In the genomic region with DNA sequence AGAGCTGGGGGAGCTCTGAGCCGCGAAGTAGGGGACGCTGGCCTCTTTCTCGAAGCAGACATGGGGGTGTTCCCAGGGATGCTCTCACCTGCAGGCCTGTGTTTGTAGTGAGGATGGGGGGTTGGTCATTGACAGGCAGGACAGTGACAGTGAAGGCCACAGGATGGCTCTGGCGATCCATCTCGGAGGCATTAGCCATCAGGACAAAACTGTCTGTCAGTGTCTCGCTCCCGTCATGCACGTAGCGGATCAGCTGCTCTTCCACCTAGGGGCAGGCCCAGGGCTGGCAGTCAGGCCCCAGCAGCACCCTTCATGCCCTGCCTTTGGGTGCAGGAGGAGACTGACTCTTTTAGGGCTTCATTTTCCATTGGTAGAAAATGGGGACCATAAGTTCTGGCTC, we compare ENCODE assay signal across 1 cellular context.
TF ChIP-seq lines count a peak whose summit lies in the region.

No MANE protein-coding gene starts in this region.

TF ChIP-seq in HepG2, 621 proteins besides CTCF, POLR2A, EP300 and RAD21 (continued from another document):
- TF ChIP-seq, protein P1, sequence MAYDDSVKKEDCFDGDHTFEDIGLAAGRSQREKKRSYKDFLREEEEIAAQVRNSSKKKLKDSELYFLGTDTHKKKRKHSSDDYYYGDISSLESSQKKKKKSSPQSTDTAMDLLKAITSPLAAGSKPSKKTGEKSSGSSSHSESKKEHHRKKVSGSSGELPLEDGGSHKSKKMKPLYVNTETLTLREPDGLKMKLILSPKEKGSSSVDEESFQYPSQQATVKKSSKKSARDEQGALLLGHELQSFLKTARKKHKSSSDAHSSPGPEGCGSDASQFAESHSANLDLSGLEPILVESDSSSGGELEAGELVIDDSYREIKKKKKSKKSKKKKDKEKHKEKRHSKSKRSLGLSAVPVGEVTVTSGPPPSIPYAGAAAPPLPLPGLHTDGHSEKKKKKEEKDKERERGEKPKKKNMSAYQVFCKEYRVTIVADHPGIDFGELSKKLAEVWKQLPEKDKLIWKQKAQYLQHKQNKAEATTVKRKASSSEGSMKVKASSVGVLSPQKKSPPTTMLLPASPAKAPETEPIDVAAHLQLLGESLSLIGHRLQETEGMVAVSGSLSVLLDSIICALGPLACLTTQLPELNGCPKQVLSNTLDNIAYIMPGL (CRISPR knock-in tag; IDR thresholded peaks at IDR 0.05; ENCODE audit: borderline replicate concordance in 1 of 2, low read depth in 1 of 2) = 0 out of 4 replicates have a peak, but pooled peaks have one; percentile 24 to 36
- TF ChIP-seq, protein P2, sequence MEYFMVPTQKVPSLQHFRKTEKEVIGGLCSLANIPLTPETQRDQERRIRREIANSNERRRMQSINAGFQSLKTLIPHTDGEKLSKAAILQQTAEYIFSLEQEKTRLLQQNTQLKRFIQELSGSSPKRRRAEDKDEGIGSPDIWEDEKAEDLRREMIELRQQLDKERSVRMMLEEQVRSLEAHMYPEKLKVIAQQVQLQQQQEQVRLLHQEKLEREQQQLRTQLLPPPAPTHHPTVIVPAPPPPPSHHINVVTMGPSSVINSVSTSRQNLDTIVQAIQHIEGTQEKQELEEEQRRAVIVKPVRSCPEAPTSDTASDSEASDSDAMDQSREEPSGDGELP (IDR thresholded peaks at IDR 0.05; ENCODE audit: borderline replicate concordance, low read depth) = peak; percentile 82; the same call in 1 of the 2 replicates
- TF ChIP-seq ZNF496 (CRISPR knock-in tag; IDR thresholded peaks at IDR 0.05; ENCODE audit: insufficient replicate concordance) (no peak), ZNF30 (CRISPR knock-in tag; IDR thresholded peaks at IDR 0.05) (no peak), ZFX (CRISPR knock-in tag; IDR thresholded peaks at IDR 0.05; ENCODE audit: low read depth) (peak; percentile 48; the same call in 1 of the 2 replicates), ZNF629 (CRISPR knock-in tag; conservative IDR thresholded peaks at IDR 0.05) (peak; percentile 83; the same call in 1 of the 2 replicates), ZFY (CRISPR knock-in tag; IDR thresholded peaks at IDR 0.05) (peak; percentile 17; the same call in 1 of the 2 replicates)
TF ChIP-seq in HepG2: peak in this region for 14.
